Comparison of ENCODE assay signal across 17 cellular contexts in the genomic region with DNA sequence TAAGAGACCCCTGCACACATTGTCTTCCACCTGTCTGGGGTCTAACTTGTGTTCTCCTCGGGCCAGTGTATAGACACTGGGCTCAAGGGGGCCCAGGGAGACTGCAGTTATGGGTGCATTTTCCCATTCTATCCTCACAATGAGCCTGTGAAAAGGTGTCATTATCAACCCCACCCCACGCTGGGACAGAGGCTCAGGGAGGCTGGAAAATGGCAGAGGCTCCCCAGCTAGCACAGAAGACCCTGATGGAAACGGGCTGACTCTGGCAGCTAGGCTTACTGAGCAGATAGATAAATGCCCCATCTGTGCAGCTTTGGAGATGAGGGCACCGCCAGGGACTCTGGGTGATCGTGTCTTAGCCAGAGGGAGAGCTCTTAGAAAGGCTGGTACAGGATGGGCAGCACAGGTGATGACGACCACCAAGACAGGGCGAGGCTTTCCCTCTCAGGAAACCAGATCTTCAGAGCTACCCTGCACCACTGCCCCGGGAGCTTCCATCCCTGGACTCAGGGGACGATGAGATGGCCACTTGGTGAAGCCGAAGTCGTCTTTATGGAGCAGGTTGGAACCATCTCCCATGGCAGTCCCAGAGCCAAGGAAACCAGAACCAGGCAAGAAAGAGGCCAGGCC. TPM values are rescaled to one million over a fixed set of nuclear protein-coding genes. Genes with fewer than 3 reads are reported as not detected.
DNase-seq lines count a peak whose midpoint lies in the region; ATAC-seq and TF ChIP-seq lines count a peak whose summit lies in the region.
"Had no signal": no experiment of that assay in that cellular context is flagged by ENCODE, and none has a peak within 500 bp of the region (broad histone marks: within the 10 kb centered on the region; RNA-seq: fewer than 3 reads in every experiment).

No MANE protein-coding gene starts in this region.

- peak overlapping the region; percentile 61 for H3K4me3 Mint-ChIP-seq in T-helper 17 cell
- H3K4me3 Mint-ChIP-seq: mesothelial cell of epicardium; stimulated activated naive CD8-positive, alpha-beta T cell treated with anti-CD3 and anti-CD28 coated beads, Interleukin-15, amount 100 ng/mL, for 72 hours had no signal

- no peaks in the 10 kb centered on the region for H3K36me3 ChIP-seq in KMS-11 (ENCODE audit: insufficient read depth)
- H3K36me3 ChIP-seq in stomach: no peaks in the 10 kb centered on the region
- H3K36me3 ChIP-seq: colonic mucosa, Peyer's patch had no signal

- H3K9me3 ChIP-seq in T-helper 17 cell (ENCODE audit: control insufficient read depth, low read length, poor library complexity, severe bottlenecking): no peaks in the 10 kb centered on the region
- no peaks in the 10 kb centered on the region for H3K9me3 ChIP-seq in stomach
- H3K9me3 ChIP-seq: colonic mucosa, Peyer's patch had no signal

- H3K4me2 ChIP-seq in KMS-11: peak overlapping the region; percentile 99; the same call in 1 of the 2 replicates

- H3K27me3 Mint-ChIP-seq in T-helper 17 cell: no peaks in the 10 kb centered on the region

- DNase-seq in T-helper 17 cell (no peak), mesenteric fat pad (ENCODE audit: low spot score) (peak; percentile 71), stomach (no peak), GM13977 (ENCODE audit: low spot score) (no peak)
- DNase-seq: activated CD8-positive, alpha-beta memory T cell treated with anti-CD3 and anti-CD28 coated beads for 24 hours; activated effector memory CD4-positive, alpha-beta T cell treated with anti-CD3 and anti-CD28 coated beads, Interleukin-2, amount 50 U/mL, for 16 hours; DMS79 treated with DMSO at 0.1 percent for 48 hours; glutamatergic neuron; NCI-H2029 treated with DMSO at 0.1 percent for 48 hours; NCI-H524; stimulated activated naive CD8-positive, alpha-beta T cell treated with anti-CD3 and anti-CD28 coated beads, Interleukin-15, amount 100 ng/mL, for 72 hours had no signal

- TF ChIP-seq POLR2A in stomach (IDR thresholded peaks at IDR 0.05): no peak

- H2AFZ ChIP-seq in KMS-11 (ENCODE audit: low read depth): no peak overlapping the region

- no peak for TF ChIP-seq EP300 in stomach (IDR thresholded peaks at IDR 0.05)

- H3K4me3 ChIP-seq in KMS-11 (IDR thresholded peaks at IDR 0.05; ENCODE audit: insufficient read depth, low read depth, low read length) (no peak overlapping the region), stomach (no peak overlapping the region)
- H3K4me3 ChIP-seq: colonic mucosa, Peyer's patch had no signal

- TF ChIP-seq CTCF in KMS-11 (conservative IDR thresholded peaks at IDR 0.05; ENCODE audit: low read depth, low read length): no peak
- TF ChIP-seq CTCF in stomach (IDR thresholded peaks at IDR 0.05): no peak
- no peak for TF ChIP-seq CTCF in GM13977 (IDR thresholded peaks at IDR 0.05; ENCODE audit: extremely low read depth, insufficient read depth, missing control alignments)

- H3K4me1 ChIP-seq in KMS-11 (ENCODE audit: low read depth, poor library complexity, severe bottlenecking): peaks cover 73% of the 10 kb centered on the region
- H3K4me1 ChIP-seq in stomach: peaks cover 28 to 51% (median 38%) of the 10 kb centered on the region in 4 donors

- intact Hi-C loops in stomach (cut with DNase I; ENCODE audit: low total_unique reads): no loop called here

- H3K36me3 Mint-ChIP-seq in T-helper 17 cell (ENCODE audit: low read depth): no peaks in the 10 kb centered on the region
- H3K36me3 Mint-ChIP-seq: mesothelial cell of epicardium had no signal

- H3K27ac ChIP-seq in KMS-11 (peak overlapping the region; percentile 90), stomach (peak overlapping the region in 4 of 5 donors; percentile 74 to 81 (median 76))

- no peaks in the 10 kb centered on the region for H4K20me1 ChIP-seq in KMS-11 (ENCODE audit: insufficient read depth)

- 86 to 91% (median 86%) methylated on average over 8 to 11 of the region's 11 CpGs for WGBS in stomach, 5 donors

- ATAC-seq in T-helper 17 cell (no peak), HG02798 (IDR thresholded peaks at IDR 0.05; ENCODE audit: poor library complexity, unreplicated experiment) (no peak), HG03432 (IDR thresholded peaks at IDR 0.05; ENCODE audit: unreplicated experiment) (no peak)

- H3K79me2 ChIP-seq in KMS-11 (ENCODE audit: insufficient read depth, low read depth): peaks cover 21% of the 10 kb centered on the region

- H3K9ac ChIP-seq in KMS-11: peak overlapping the region; percentile 8; the same call in 1 of the 2 replicates

- peaks cover 7% of the 10 kb centered on the region for H3K4me1 Mint-ChIP-seq in T-helper 17 cell

- no peaks in the 10 kb centered on the region for H3K27me3 ChIP-seq in KMS-11 (ENCODE audit: insufficient read depth, low read depth)
- H3K27me3 ChIP-seq in stomach: no peaks in the 10 kb centered on the region
- H3K27me3 ChIP-seq: colonic mucosa, Peyer's patch had no signal

- H3K27ac Mint-ChIP-seq in T-helper 17 cell: peak overlapping the region; percentile 57
- H3K27ac Mint-ChIP-seq: stimulated activated naive CD8-positive, alpha-beta T cell treated with anti-CD3 and anti-CD28 coated beads, Interleukin-15, amount 100 ng/mL, for 72 hours had no signal

- in situ Hi-C loops in GM13977 (cut with MboI; ENCODE audit: low pct_unique_long_range_greater_than_20kb, low sequenced_read_pairs, unreplicated experiment): no loop called here

RNA-seq across cellular contexts. Expression of gene CHST15, which starts 58.2 kb away (rescaled TPM):
- 1 to 10 TPM in 1 of 2 donors, under 1 TPM in 1; 0.26 to 3.3 TPM for total RNA-seq in T-helper 17 cell
- total RNA-seq in mesenteric fat pad: 53.1 TPM
- total RNA-seq in stomach: 10 to 100 TPM in 4 of 5 donors, 1 to 10 TPM in 1; 2.6 to 30.4 (median 22.8) TPM
- polyA plus RNA-seq in stomach: 1 to 10 TPM; 5.2 to 7.3 (median 5.7) TPM
